In genomic region chr14:63598821-63599220, GRCh38 we compare ENCODE assay signal across 15 cellular contexts.
"Had no signal": no experiment of that assay in that cellular context is flagged by ENCODE, and none has a peak within 500 bp of the region (broad histone marks: within the 10 kb centered on the region; RNA-seq: fewer than 3 reads in every experiment).

No MANE protein-coding gene starts in this region.

- H3K4me1 ChIP-seq: adrenal gland, gastroesophageal sphincter had no signal

- H3K4me3 ChIP-seq: adrenal gland, gastroesophageal sphincter, SK-N-MC had no signal

- DNase-seq: activated CD4-positive, alpha-beta T cell treated with anti-CD3 and anti-CD28 coated beads, Interleukin-2, amount 50 U/mL, for 48 hours; activated gamma-delta T cell; adrenal gland; islet precursor cell; nephron progenitor cell; occipital lobe; right cardiac atrium; stimulated activated CD4-positive, alpha-beta T cell treated with anti-CD3 and anti-CD28 coated beads, Interleukin-2, amount 100 ng/mL, for 24 hours had no signal

- FAIRE-seq: colon, TTC549 had no signal

- H3K27me3 ChIP-seq: adrenal gland, gastroesophageal sphincter had no signal

- ATAC-seq: activated naive CD4-positive, alpha-beta T cell treated with anti-CD3 and anti-CD28 coated beads, Interleukin-2, amount 50 U/mL, for 72 hours; esophagus mucosa; gastroesophageal sphincter; left lobe of liver; right cardiac atrium had no signal

- H3K27ac ChIP-seq: adrenal gland, gastroesophageal sphincter, SK-N-MC had no signal
